8 cellular contexts compared by ENCODE assay signal in the genomic region with DNA sequence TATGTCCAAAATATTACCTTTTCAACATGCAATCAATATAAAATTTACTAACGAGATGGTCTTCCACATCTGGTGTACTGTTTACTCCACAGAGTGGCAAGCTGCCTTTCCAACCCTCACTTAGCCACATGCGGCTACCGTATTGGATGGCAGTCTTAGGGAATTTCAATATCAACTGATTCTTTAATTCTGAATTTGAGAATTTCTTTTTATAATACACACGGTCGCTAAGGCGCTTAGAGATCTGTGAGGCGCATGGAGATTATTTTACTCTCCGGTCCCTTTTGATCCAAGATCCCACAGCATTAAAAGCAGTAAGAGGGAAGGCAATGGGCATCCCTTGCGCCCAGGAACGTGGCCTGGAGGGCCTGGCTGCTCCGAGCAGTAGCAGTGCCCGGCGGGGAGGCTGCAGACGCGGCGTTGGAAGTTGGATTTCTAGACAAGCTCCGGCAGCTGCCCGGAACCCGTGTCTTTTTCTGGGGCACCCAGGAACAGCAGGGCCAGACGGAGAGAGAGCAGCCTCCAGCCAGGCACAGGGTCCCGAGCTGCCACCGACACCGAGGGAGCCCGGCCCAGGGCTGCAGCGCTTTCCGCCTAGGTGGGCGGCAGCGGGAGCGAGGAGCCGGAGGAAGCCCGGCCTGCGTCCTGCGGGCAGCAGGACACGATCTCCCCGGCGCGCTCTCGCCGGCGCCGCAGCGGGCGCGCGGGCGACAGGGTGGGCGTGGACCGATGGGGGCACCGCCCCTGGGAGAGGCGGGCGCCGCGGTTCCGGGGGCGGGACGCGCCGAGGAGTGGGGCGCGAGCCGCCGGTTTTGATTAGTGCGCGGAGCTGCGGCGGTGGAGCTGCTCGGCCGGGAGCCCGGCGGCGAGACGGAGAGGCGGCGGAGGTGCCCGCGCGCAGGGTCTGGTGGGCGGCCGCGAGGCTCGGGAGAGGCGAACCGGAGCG. TPM values are rescaled to one million over a fixed set of nuclear protein-coding genes. Genes with fewer than 3 reads are reported as not detected.
DNase-seq lines count a peak whose midpoint lies in the region; ATAC-seq and TF ChIP-seq lines count a peak whose summit lies in the region.

A gene (plus strand): TSS at position 819 of the 946 bp plus-strand sequence. CDS start 402 bp downstream, outside the sequence.

- peak within 1 kb of the TSS; percentile 96 for H4K8ac ChIP-seq in trophoblast cell (ENCODE audit: low read depth, low read length)

- H2BK12ac ChIP-seq in trophoblast cell (ENCODE audit: low read length) = peak within 1 kb of the TSS; percentile 51

- H3K4me3 ChIP-seq in GM06990 (replicated peaks; ENCODE audit: low read depth, low read length) (peak within 1 kb of the TSS; percentile 86), HFF-Myc (replicated peaks; ENCODE audit: low read depth, low read length) (peak within 1 kb of the TSS; percentile 66), trophoblast cell (ENCODE audit: low read depth, low read length) (peak within 1 kb of the TSS; percentile 99), tibial nerve (peak within 1 kb of the TSS; percentile 82 to 96 (median 92))

- peak within 1 kb of the TSS; percentile 7 for H3K23ac ChIP-seq in trophoblast cell (ENCODE audit: low read length)

- H3K14ac ChIP-seq in trophoblast cell (ENCODE audit: low read length) = peak within 1 kb of the TSS; percentile 86

- H3K27me3 ChIP-seq in GM06990 (replicated peaks; ENCODE audit: control insufficient read depth, insufficient read depth, low read length) (no peaks in the 10 kb centered on the region), trophoblast cell (ENCODE audit: insufficient read depth, low read length) (no peaks in the 10 kb centered on the region), tibial nerve (no peaks in the 10 kb centered on the region)

- H3K79me2 ChIP-seq in trophoblast cell (ENCODE audit: control insufficient read depth, insufficient read depth, low read length, poor library complexity) = peaks cover 10% of the 10 kb centered on the region

- H2BK120ac ChIP-seq in trophoblast cell (ENCODE audit: insufficient read depth, low read length, poor library complexity) = peak within 1 kb of the TSS; percentile 95

- H2BK5ac ChIP-seq in trophoblast cell (ENCODE audit: low read depth, low read length, poor library complexity) = peak within 1 kb of the TSS; percentile 88

- H3K27ac ChIP-seq in trophoblast cell (ENCODE audit: low read depth, low read length) (peak within 1 kb of the TSS; percentile 81), tibial nerve (peak within 1 kb of the TSS; percentile 86 to 97 (median 94))

- H3K18ac ChIP-seq in trophoblast cell (ENCODE audit: low read length) = peak within 1 kb of the TSS; percentile 92

- DNase-seq in GM06990 (ENCODE audit: extremely low read depth, insufficient read length) (peak; percentile 96), HFF-Myc (ENCODE audit: extremely low read depth, low read depth) (peak; percentile 33), NCI-H1048 (lab: John Stamatoyannopoulos, UW) (peak; percentile 68), SW 1271 (lab: John Stamatoyannopoulos, UW) (peak; percentile 62 to 83), Right ventricle myocardium inferior (ENCODE audit: missing footprints) (peak; percentile 95), trophoblast cell (peak; percentile 86 to 96), tibial nerve (ENCODE audit: low spot score in 2 of 2) (peak; percentile 73 to 76)
- DNase-seq in activated naive CD8-positive, alpha-beta T cell treated with anti-CD3 and anti-CD28 coated beads, Interleukin-2, amount 50 U/mL, for 16 hours (ENCODE audit: low read depth, low spot score) = peak; percentile 72

- peak within 1 kb of the TSS; percentile 74 for H4K12ac ChIP-seq in trophoblast cell (ENCODE audit: low read depth, low read length)

- TF ChIP-seq POLR2A in tibial nerve (IDR thresholded peaks at IDR 0.05) = peak; percentile 93 to 97

- peak; percentile 99 for ATAC-seq in Right ventricle myocardium inferior

- peak within 1 kb of the TSS; percentile 77 for H3K9ac ChIP-seq in trophoblast cell (ENCODE audit: low read length)

- H4K91ac ChIP-seq in trophoblast cell (ENCODE audit: low read depth, low read length) = peak within 1 kb of the TSS; percentile 91

- peak within 1 kb of the TSS; percentile 89 for H3K4ac ChIP-seq in trophoblast cell (ENCODE audit: low read depth, low read length)

- H3K4me1 ChIP-seq in trophoblast cell (ENCODE audit: control insufficient read depth in 1 of 2, insufficient read depth in 2 of 2, low read length in 2 of 2) = peaks cover 0 to 2% of the 10 kb centered on the region in 2 experiments
- H3K4me1 ChIP-seq in tibial nerve = peaks cover 0 to 49% (median 26%) of the 10 kb centered on the region in 4 donors

- H3K9me3 ChIP-seq in trophoblast cell (ENCODE audit: insufficient read depth, low read depth, low read length) (no peaks in the 10 kb centered on the region), tibial nerve (no peaks in the 10 kb centered on the region)

- intact Hi-C loops in Right ventricle myocardium inferior (cut with DNase I) = loop anchor here (2.0 to 10.0 kb wide), 3 partner anchors 131 to 436 kb away; a partner anchor contains a TSS

- no CpG with 5 or more reads among the region's 84 CpGs for WGBS in trophoblast cell (ENCODE audit: extremely low coverage, insufficient coverage, insufficient read length)
- 2% methylated on average over 17 to 43 of the region's 84 CpGs for WGBS in tibial nerve, 2 donors

- H3K4me2 ChIP-seq in trophoblast cell (ENCODE audit: low read length) = peak within 1 kb of the TSS; percentile 93

- no peak within 1 kb of the TSS for H2AK5ac ChIP-seq in trophoblast cell (ENCODE audit: low read length)

- peaks cover 10% of the 10 kb centered on the region for H3K79me1 ChIP-seq in trophoblast cell (ENCODE audit: low read length)

- H2AFZ ChIP-seq in trophoblast cell (ENCODE audit: insufficient read depth, low read length, poor library complexity) = peak within 1 kb of the TSS; percentile 91

- H3K36me3 ChIP-seq in GM06990 (ENCODE audit: control insufficient read depth, insufficient read depth, low read length) (no peaks in the 10 kb centered on the region), trophoblast cell (ENCODE audit: control insufficient read depth in 1 of 2, insufficient read depth in 2 of 2, low read length in 2 of 2) (no peaks in the 10 kb centered on the region), tibial nerve (no peaks in the 10 kb centered on the region)

- no peak for TF ChIP-seq CTCF in GM06990 (IDR thresholded peaks at IDR 0.05; ENCODE audit: insufficient read depth, low read length, poor library complexity, severe bottlenecking)
- TF ChIP-seq CTCF in HFF-Myc (IDR thresholded peaks at IDR 0.05; ENCODE audit: low read depth, low read length, missing control alignments) = no peak
- peak in 2 of 5 experiments; percentile 35 to 53 for TF ChIP-seq CTCF in tibial nerve (IDR thresholded peaks at IDR 0.05)

- TF ChIP-seq EP300 in tibial nerve (IDR thresholded peaks at IDR 0.05) = peak in 1 of 2 donors; percentile 83

RNA-seq across cellular contexts. Expression of the gene that starts here (rescaled TPM):
- total RNA-seq in Right ventricle myocardium inferior = 12.8 TPM
- polyA plus RNA-seq in trophoblast cell (2013) = 14.9 and 15.5 TPM in 2 replicates
- total RNA-seq in tibial nerve = 10 to 100 TPM; 22.1 to 33.7 (median 24.9) TPM

Comparison
In these comparisons a context has a peak if more than half of its experiments do, and no peak if none do; other contexts are left out.
1. Peak in every context shown above with its lines: DNase-seq, ATAC-seq, H3K4me3 ChIP-seq and H3K27ac ChIP-seq.
2. DNase-seq: peak in every context shown above with its lines; median percentile 96 in GM06990; 95 in Right ventricle myocardium inferior; 91 in trophoblast cell; 74 in tibial nerve; 72 in SW 1271; 72 in activated naive CD8-positive, alpha-beta T cell treated with anti-CD3 and anti-CD28 coated beads, Interleukin-2, amount 50 U/mL, for 16 hours; 68 in NCI-H1048; 33 in HFF-Myc.